Comparison of ENCODE assay signal across 8 cellular contexts in the genomic region with DNA sequence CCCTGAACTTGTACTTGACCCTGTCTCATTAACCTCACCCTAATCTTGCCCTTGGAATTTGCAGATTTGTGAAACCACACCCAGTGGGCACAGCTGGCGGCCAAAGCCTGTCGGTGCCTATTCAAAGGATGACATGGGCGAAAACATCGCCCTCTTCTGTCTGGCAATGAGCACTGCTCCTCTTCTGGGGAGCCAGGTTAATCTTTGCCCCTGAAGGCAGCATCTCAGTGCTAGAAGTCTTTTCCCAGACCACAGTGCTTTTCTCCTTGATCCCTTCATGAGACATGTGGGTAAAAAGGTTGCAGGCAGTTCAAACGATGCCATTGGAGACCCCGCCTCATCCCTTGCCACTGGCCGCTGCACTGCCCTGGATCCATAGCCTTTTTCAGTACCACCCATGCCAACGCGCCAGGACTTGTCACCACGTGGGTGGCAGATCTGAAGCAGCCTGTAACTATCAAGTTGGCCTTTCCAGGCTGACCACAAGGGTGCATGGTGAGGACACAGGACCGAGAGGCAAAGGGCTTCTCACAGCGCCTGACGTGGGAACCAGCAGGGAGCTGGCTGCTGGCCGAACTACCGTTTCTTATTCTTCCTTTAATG. TPM values are rescaled to one million over a fixed set of nuclear protein-coding genes. Genes with fewer than 3 reads are reported as not detected.
A peak's percentile ranks its signal among the peaks of the same experiment; 100 is the strongest.
DNase-seq lines count a peak whose midpoint lies in the region; ATAC-seq and TF ChIP-seq lines count a peak whose summit lies in the region.

No MANE protein-coding gene starts in this region.

- in situ Hi-C loops in Panc1 (cut with HindIII; ENCODE audit: low pct_unique_long_range_greater_than_20kb, low sequenced_read_pairs): no loop called here

- H3K27ac ChIP-seq in Panc1 (ENCODE audit: low read length) (peak overlapping the region; percentile 17; the same call in 1 of the 2 replicates), thyroid gland (peak overlapping the region in 1 of 3 donors; percentile 15)

- H3K27me3 ChIP-seq in Panc1 (ENCODE audit: control insufficient read depth, insufficient read depth, low read length) (no peaks in the 10 kb centered on the region), thyroid gland (no peaks in the 10 kb centered on the region)

- POLR2A ChIA-PET in Panc1 (lab: Charles Lee): interaction anchor here (0.6 kb wide), 2 partner anchors 49 to 198 kb away, joined by 4 to 8 read pairs; no protein-coding TSS in a partner anchor

- no peaks in the 10 kb centered on the region for H3K9me3 ChIP-seq in Panc1 (ENCODE audit: control insufficient read depth, insufficient read depth, low read depth, low read length)
- no peaks in the 10 kb centered on the region for H3K9me3 ChIP-seq in thyroid gland

- TF ChIP-seq CTCF in Panc1 (IDR thresholded peaks at IDR 0.05): peak; percentile 87
- TF ChIP-seq CTCF in neural crest cell (conservative IDR thresholded peaks at IDR 0.05): peak; percentile 78
- peak; percentile 50 to 78 (median 72) for TF ChIP-seq CTCF in thyroid gland (IDR thresholded peaks at IDR 0.05)

- DNase-seq in Right ventricle myocardium inferior (ENCODE audit: missing footprints) (peak; percentile 79), cardiac septum (ENCODE audit: low spot score) (no peak), Panc1 (ENCODE audit: low read depth, low spot score) (peak; percentile 79), fibroblast of peridontal ligament (ENCODE audit: extremely low read depth) (peak; percentile 56), neural crest cell (ENCODE audit: low read depth, low spot score) (peak; percentile 44), thyroid gland (peak; percentile 75 to 79)
- peak; percentile 41 for DNase-seq in activated T-helper 1 cell treated with anti-CD3 and anti-CD28 coated beads, Interleukin-12 subunit alpha, Interleukin-12 subunit beta, Interleukin-2, Interleukin-4 antibody, amounts not matched to agents 30 ng/mL and 10 ng/mL and 1 ng/mL, durations not matched to agents 14 hours and 24 hours and 36 hours (ENCODE audit: low spot score)

- H3K4me1 Mint-ChIP-seq in activated T-helper 1 cell treated with anti-CD3 and anti-CD28 coated beads, Interleukin-12 subunit alpha, Interleukin-12 subunit beta, Interleukin-2, Interleukin-4 antibody, amounts not matched to agents 30 ng/mL and 10 ng/mL and 1 ng/mL, durations not matched to agents 14 hours and 24 hours and 36 hours (ENCODE audit: low read depth): peaks cover 37% of the 10 kb centered on the region
- H3K4me1 Mint-ChIP-seq in neural crest cell: peaks cover 9% of the 10 kb centered on the region

- H3K4me1 ChIP-seq in Panc1 (ENCODE audit: control insufficient read depth, insufficient read depth, low read length) (peaks cover 11% of the 10 kb centered on the region), thyroid gland (peaks cover 0 to 14% of the 10 kb centered on the region in 2 donors)

- no TSS peak for BruUV-seq in Panc1 (replicated peaks; lab: Mats Ljungman, UMichigan)

- H3K36me3 Mint-ChIP-seq in activated T-helper 1 cell treated with anti-CD3 and anti-CD28 coated beads, Interleukin-12 subunit alpha, Interleukin-12 subunit beta, Interleukin-2, Interleukin-4 antibody, amounts not matched to agents 30 ng/mL and 10 ng/mL and 1 ng/mL, durations not matched to agents 14 hours and 24 hours and 36 hours (ENCODE audit: low read depth): no peaks in the 10 kb centered on the region
- H3K36me3 Mint-ChIP-seq in neural crest cell (ENCODE audit: low read depth): no peaks in the 10 kb centered on the region

- H3K36me3 ChIP-seq in Panc1 (ENCODE audit: control insufficient read depth, insufficient read depth, low read length) (no peaks in the 10 kb centered on the region), thyroid gland (no peaks in the 10 kb centered on the region)

- no peak overlapping the region for H3K4me3 Mint-ChIP-seq in activated T-helper 1 cell treated with anti-CD3 and anti-CD28 coated beads, Interleukin-12 subunit alpha, Interleukin-12 subunit beta, Interleukin-2, Interleukin-4 antibody, amounts not matched to agents 30 ng/mL and 10 ng/mL and 1 ng/mL, durations not matched to agents 14 hours and 24 hours and 36 hours
- no peak overlapping the region for H3K4me3 Mint-ChIP-seq in neural crest cell

- no peaks in the 10 kb centered on the region for H3K9me3 Mint-ChIP-seq in activated T-helper 1 cell treated with anti-CD3 and anti-CD28 coated beads, Interleukin-12 subunit alpha, Interleukin-12 subunit beta, Interleukin-2, Interleukin-4 antibody, amounts not matched to agents 30 ng/mL and 10 ng/mL and 1 ng/mL, durations not matched to agents 14 hours and 24 hours and 36 hours
- H3K9me3 Mint-ChIP-seq in neural crest cell: no peaks in the 10 kb centered on the region

- peak overlapping the region; percentile 5 to 45; a peak in 2 of 4 replicates for H3K4me3 ChIP-seq in Panc1 (ENCODE audit: low read depth in 2 of 2, low read length in 2 of 2)
- H3K4me3 ChIP-seq in thyroid gland (replicated peaks in 1 of 3): no peak overlapping the region

- 14 to 21% methylated on average over 15 of the region's 15 CpGs for WGBS in thyroid gland, 2 donors

- peak overlapping the region; percentile 46 for H3K27ac Mint-ChIP-seq in activated T-helper 1 cell treated with anti-CD3 and anti-CD28 coated beads, Interleukin-12 subunit alpha, Interleukin-12 subunit beta, Interleukin-2, Interleukin-4 antibody, amounts not matched to agents 30 ng/mL and 10 ng/mL and 1 ng/mL, durations not matched to agents 14 hours and 24 hours and 36 hours
- H3K27ac Mint-ChIP-seq in neural crest cell (ENCODE audit: unreplicated experiment): no peak overlapping the region

- intact Hi-C loops in Right ventricle myocardium inferior (cut with DNase I) (loop anchor here (2.0 kb wide), 1 partner anchor 29 kb away; no protein-coding TSS in a partner anchor), cardiac septum (cut with DNase I) (loop anchor here (2.0 to 5.0 kb wide), 2 partner anchors 29 to 40 kb away; no protein-coding TSS in a partner anchor), Panc1 (cut with micrococcal nuclease; ENCODE audit: unreplicated experiment) (no loop called here), thyroid gland (cut with DNase I) (no loop called here)
- intact Hi-C loops in activated T-helper 1 cell treated with anti-CD3 and anti-CD28 coated beads, Interleukin-12 subunit alpha, Interleukin-12 subunit beta, Interleukin-2, Interleukin-4 antibody, amounts not matched to agents 30 ng/mL and 10 ng/mL and 1 ng/mL, durations not matched to agents 14 hours and 24 hours and 36 hours (cut with micrococcal nuclease): loop anchor here (1.0 to 5.0 kb wide), 5 partner anchors 30 to 820 kb away; a partner anchor contains a TSS

- CTCF ChIA-PET in Panc1 (lab: Charles Lee): interaction anchor here (0.6 to 1.3 kb wide), 7 partner anchors 29 to 1439 kb away, joined by 3 to 12 read pairs (median 3); no protein-coding TSS in a partner anchor

- ATAC-seq in Right ventricle myocardium inferior (peak; percentile 90), HG03442 (IDR thresholded peaks at IDR 0.05; ENCODE audit: unreplicated experiment) (peak; percentile 33), Panc1 (peak; percentile 96)

- H3K27me3 Mint-ChIP-seq in activated T-helper 1 cell treated with anti-CD3 and anti-CD28 coated beads, Interleukin-12 subunit alpha, Interleukin-12 subunit beta, Interleukin-2, Interleukin-4 antibody, amounts not matched to agents 30 ng/mL and 10 ng/mL and 1 ng/mL, durations not matched to agents 14 hours and 24 hours and 36 hours (ENCODE audit: insufficient read depth): peaks cover 11% of the 10 kb centered on the region
- H3K27me3 Mint-ChIP-seq in neural crest cell (ENCODE audit: low read depth): peaks cover 25% of the 10 kb centered on the region

- TF ChIP-seq POLR2A in thyroid gland (IDR thresholded peaks at IDR 0.05): no peak

RNA-seq across cellular contexts. Expression of a gene that starts 6.5 kb away (rescaled TPM):
- total RNA-seq in Right ventricle myocardium inferior (2.1 TPM), cardiac septum (0.67 TPM), Panc1 (2021; ENCODE audit: unreplicated experiment) (not detected), neural crest cell (not detected in 2 replicates), thyroid gland (10 to 100 TPM in 3 of 4 donors, 1 to 10 TPM in 1; 5.7 to 53.3 (median 14.1) TPM)
- not detected for polyA plus RNA-seq in Panc1 (2012; ENCODE audit: insufficient read length)
- total RNA-seq in activated T-helper 1 cell treated with anti-CD3 and anti-CD28 coated beads, Interleukin-12 subunit alpha, Interleukin-12 subunit beta, Interleukin-2, Interleukin-4 antibody, amounts not matched to agents 30 ng/mL and 10 ng/mL and 1 ng/mL, durations not matched to agents 14 hours and 24 hours and 36 hours: not detected in 2 replicates

RNA-seq across cellular contexts. Expression of a gene that starts 20.3 kb away (rescaled TPM):
- total RNA-seq in Right ventricle myocardium inferior (10.5 TPM), cardiac septum (4.9 TPM), Panc1 (2021; ENCODE audit: unreplicated experiment) (18.9 TPM), neural crest cell (5.5 and 7.3 TPM in 2 replicates), thyroid gland (10 to 100 TPM; 14.7 to 28.6 (median 18.0) TPM)
- 17.0 TPM for polyA plus RNA-seq in Panc1 (2012; ENCODE audit: insufficient read length)
- 9.2 and 10.1 TPM in 2 replicates for total RNA-seq in activated T-helper 1 cell treated with anti-CD3 and anti-CD28 coated beads, Interleukin-12 subunit alpha, Interleukin-12 subunit beta, Interleukin-2, Interleukin-4 antibody, amounts not matched to agents 30 ng/mL and 10 ng/mL and 1 ng/mL, durations not matched to agents 14 hours and 24 hours and 36 hours

Comparison
In these comparisons a context has a peak if more than half of its experiments do, and no peak if none do; other contexts are left out.
1. ATAC-seq: peak in every context shown above with its lines; median percentile 96 in Panc1; 90 in Right ventricle myocardium inferior; 33 in HG03442.
2. H3K4me3 ChIP-seq: peak in Panc1 (2 of 2); none in thyroid gland (0 of 3).
3. intact Hi-C loops: an anchor here in Right ventricle myocardium inferior (2.0 kb wide), cardiac septum (2.0 to 5.0 kb wide) and activated T-helper 1 cell treated with anti-CD3 and anti-CD28 coated beads, Interleukin-12 subunit alpha, Interleukin-12 subunit beta, Interleukin-2, Interleukin-4 antibody, amounts not matched to agents 30 ng/mL and 10 ng/mL and 1 ng/mL, durations not matched to agents 14 hours and 24 hours and 36 hours (1.0 to 5.0 kb wide); none called in Panc1 and thyroid gland.
4. Peak in every context shown above with its lines, with median percentiles within 50 percentile points of each other: CTCF ChIP-seq.